In the genomic region with DNA sequence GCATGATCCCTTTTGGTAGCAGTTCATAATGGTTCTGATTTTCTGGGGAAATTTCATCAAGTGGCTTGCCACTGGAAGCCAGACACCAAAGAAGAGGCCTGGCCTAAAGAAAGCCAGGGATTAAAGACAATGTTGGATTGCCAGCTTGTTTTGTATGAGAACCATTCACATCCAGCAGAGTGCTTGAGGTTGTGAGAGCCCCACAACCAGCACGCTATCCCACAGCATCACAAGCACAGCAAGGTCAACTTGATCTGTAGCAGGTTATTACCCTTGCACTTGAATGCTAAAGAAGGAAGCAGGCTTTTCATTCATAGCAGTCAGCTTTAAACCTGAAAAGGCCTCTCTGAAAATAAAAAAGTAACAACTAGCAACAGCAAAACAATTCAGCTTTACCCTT, we compare ENCODE assay signal across 1 cellular context.
TF ChIP-seq lines count a peak whose summit lies in the region.

No MANE protein-coding gene starts in this region.

TF ChIP-seq in GM12878, 131 proteins besides CTCF, POLR2A, EP300 and RAD21 (continued from another document):
- TF ChIP-seq MTA3 (IDR thresholded peaks at IDR 0.05; ENCODE audit: borderline replicate concordance, low read length) (no peak), SIN3A (IDR thresholded peaks at IDR 0.05; ENCODE audit: low read depth, low read length) (no peak), CREM (IDR thresholded peaks at IDR 0.05; ENCODE audit: low read depth) (no peak)
- TF ChIP-seq, protein P1, sequence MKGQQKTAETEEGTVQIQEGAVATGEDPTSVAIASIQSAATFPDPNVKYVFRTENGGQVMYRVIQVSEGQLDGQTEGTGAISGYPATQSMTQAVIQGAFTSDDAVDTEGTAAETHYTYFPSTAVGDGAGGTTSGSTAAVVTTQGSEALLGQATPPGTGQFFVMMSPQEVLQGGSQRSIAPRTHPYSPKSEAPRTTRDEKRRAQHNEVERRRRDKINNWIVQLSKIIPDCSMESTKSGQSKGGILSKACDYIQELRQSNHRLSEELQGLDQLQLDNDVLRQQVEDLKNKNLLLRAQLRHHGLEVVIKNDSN (IDR thresholded peaks at IDR 0.05; ENCODE audit: borderline replicate concordance, extremely low read length, insufficient read depth, low read depth, low read length) = no peak
